Comparison of ENCODE assay signal across 20 cellular contexts in the genomic region with DNA sequence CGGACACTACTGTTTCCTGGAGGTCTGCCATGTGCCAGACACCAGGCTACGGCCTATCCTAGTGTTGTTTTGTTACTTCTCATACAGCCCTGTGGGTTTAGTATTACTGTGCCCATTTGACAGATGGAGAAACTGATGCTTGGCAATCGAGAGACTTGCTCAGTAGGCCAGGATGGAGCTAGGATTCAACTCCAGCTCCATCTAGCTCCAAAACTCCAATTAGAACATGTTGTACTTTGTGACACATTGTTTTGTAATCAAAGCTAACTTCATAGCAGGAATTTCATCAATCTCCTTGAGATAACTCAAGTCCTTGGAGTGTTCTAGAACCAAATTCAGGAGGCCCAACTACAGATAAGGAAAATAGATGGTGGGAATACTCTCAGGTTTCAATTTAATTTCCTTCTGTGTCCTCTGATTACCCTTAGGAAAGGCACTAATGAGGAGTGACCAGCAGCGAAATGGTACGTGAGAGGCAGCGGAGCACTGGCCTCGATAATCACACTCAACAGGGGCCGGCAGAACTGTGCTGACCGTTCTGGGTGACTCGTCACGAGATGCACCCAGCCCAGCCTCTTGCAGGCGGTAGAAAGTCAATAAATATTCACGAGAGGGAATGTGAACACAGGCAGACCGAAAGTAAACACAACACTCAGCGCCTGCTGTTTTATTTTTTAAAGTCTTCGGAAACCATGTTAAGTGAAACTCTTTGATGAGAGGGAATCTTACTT.
DNase-seq lines count a peak whose midpoint lies in the region; ATAC-seq, FAIRE-seq and TF ChIP-seq lines count a peak whose summit lies in the region.
"Had no signal": no experiment of that assay in that cellular context is flagged by ENCODE, and none has a peak within 500 bp of the region (broad histone marks: within the 10 kb centered on the region; RNA-seq: fewer than 3 reads in every experiment).

No MANE protein-coding gene starts in this region.

- TF ChIP-seq CTCF in body of pancreas (IDR thresholded peaks at IDR 0.05) (no peak), HepG2 (CRISPR knock-in tag; IDR thresholded peaks at IDR 0.05) (no peak), transverse colon (IDR thresholded peaks at IDR 0.05) (no peak)

- peaks cover 26% of the 10 kb centered on the region for H3K4me1 ChIP-seq in body of pancreas
- 0 out of 2 replicates have a peak, but pooled peaks cover 7% of the 10 kb centered on the region for H3K4me1 ChIP-seq in HepG2 (ENCODE audit: insufficient read depth, low read length)
- peaks cover 0 to 13% (median 2%) of the 10 kb centered on the region in 4 donors for H3K4me1 ChIP-seq in transverse colon

- H2AFZ ChIP-seq in HepG2 (ENCODE audit: low read length) = no peak overlapping the region

- no peaks in the 10 kb centered on the region for H3K36me3 ChIP-seq in body of pancreas (replicated peaks in 1 of 2; ENCODE audit: insufficient read depth in 1 of 2, low read depth in 2 of 2)
- H3K36me3 ChIP-seq in HepG2 (replicated peaks in 1 of 2; ENCODE audit: control insufficient read depth in 1 of 2, insufficient read depth in 2 of 2, low read length in 2 of 2) = no peaks in the 10 kb centered on the region
- no peaks in the 10 kb centered on the region for H3K36me3 ChIP-seq in transverse colon

- peak overlapping the region; percentile 41; the same call in 1 of the 2 replicates for H3K4me2 ChIP-seq in HepG2 (ENCODE audit: low read depth, low read length)

- no peaks in the 10 kb centered on the region for H4K20me1 ChIP-seq in HepG2 (ENCODE audit: insufficient read depth, low read length)

- H3K4me3 ChIP-seq in body of pancreas = no peak overlapping the region
- no peak overlapping the region for H3K4me3 ChIP-seq in HepG2 (replicated peaks in 1 of 3; ENCODE audit: insufficient read depth in 1 of 3, low read depth in 2 of 3, low read length in 3 of 3)
- H3K4me3 ChIP-seq in transverse colon = peak overlapping the region in 2 of 4 donors; percentile 4 to 10

- in situ Hi-C loops in HepG2 (cut with HindIII; ENCODE audit: extremely low pct_ligation_motif_present, low pct_unique_long_range_greater_than_20kb) = no loop called here
- in situ Hi-C loops in transverse colon (cut with MboI; ENCODE audit: low pct_ligation_motif_present in 1 of 4, low pct_unique_long_range_greater_than_20kb in 1 of 4, low sequenced_read_pairs in 3 of 4) = no loop called here

- ATAC-seq in body of pancreas (peak; percentile 89), HepG2 (peak; percentile 69), HG03460 (IDR thresholded peaks at IDR 0.05; ENCODE audit: unreplicated experiment) (no peak), HG03457 (IDR thresholded peaks at IDR 0.05; ENCODE audit: unreplicated experiment) (no peak)
- ATAC-seq: naive thymus-derived CD4-positive, alpha-beta T cell; T-helper 17 cell had no signal

- BruUV-seq in HepG2 (replicated peaks; lab: Mats Ljungman, UMichigan) = no TSS peak

- H3K27me3 ChIP-seq in body of pancreas = no peaks in the 10 kb centered on the region
- H3K27me3 ChIP-seq in HepG2 (ENCODE audit: control insufficient read depth in 1 of 2, insufficient read depth in 2 of 2, low read length in 2 of 2) = no peaks in the 10 kb centered on the region; a peak in 1 of 5 replicates
- H3K27me3 ChIP-seq in transverse colon = no peaks in the 10 kb centered on the region

- intact Hi-C loops in body of pancreas (cut with DNase I) = no loop called here
- intact Hi-C loops in HepG2 (cut with micrococcal nuclease; ENCODE audit: unreplicated experiment) = no loop called here
- intact Hi-C loops in transverse colon (cut with DNase I; ENCODE audit: low total_unique reads) = no loop called here

- POLR2A ChIA-PET in HepG2 (lab: Yijun Ruan, JAX) = no interaction called here

- H3K9ac ChIP-seq in HepG2 (ENCODE audit: insufficient read depth, low read depth, low read length) = no peak overlapping the region

- TF ChIP-seq RAD21 in HepG2 (CRISPR knock-in tag; IDR thresholded peaks at IDR 0.05) = no peak

- no peak for FAIRE-seq in HepG2 (lab: Jason Lieb, UNC)
- FAIRE-seq: GM18507 had no signal

- 42 to 54% methylated on average over 15 to 16 of the region's 16 CpGs for whole genome bisulfite sequencing in body of pancreas, 2 donors
- 13% methylated on average over 16 of the region's 16 CpGs for WGBS in HepG2 (ENCODE audit: low lambda C conversion rate)
- WGBS in transverse colon (ENCODE audit: low coverage in 1 of 2), 2 donors = 48 to 86% methylated on average over 2 to 16 of the region's 16 CpGs

- CTCF ChIA-PET in HepG2 (lab: Yijun Ruan, JAX; ENCODE audit: low intra/inter-chr PET ratio, low total read pairs) = no interaction called here

- TF ChIP-seq POLR2A in body of pancreas (IDR thresholded peaks at IDR 0.05) = peak in 1 of 3 donors; percentile 21
- TF ChIP-seq POLR2A in HepG2 (IDR thresholded peaks at IDR 0.05; ENCODE audit: insufficient read depth in 1 of 2, low read depth in 2 of 2, low read length in 2 of 2) = no peak
- no peak for TF ChIP-seq POLR2A in transverse colon (IDR thresholded peaks at IDR 0.05)

- no peak for TF ChIP-seq EP300 in HepG2 (IDR thresholded peaks at IDR 0.05; ENCODE audit: low read depth in 2 of 2, low read length in 2 of 2)
- no peak for TF ChIP-seq EP300 in HepG2 (CRISPR knock-in tag; IDR thresholded peaks at IDR 0.05; ENCODE audit: borderline replicate concordance)
- TF ChIP-seq EP300 in transverse colon (IDR thresholded peaks at IDR 0.05; ENCODE audit: low read depth) = no peak

- DNase-seq in NCI-H2029 (lab: John Stamatoyannopoulos, UW) = peak; percentile 33
- DNase-seq in NCI-H2029 treated with DMSO at 0.1 percent for 48 hours (lab: John Stamatoyannopoulos, UW) = no peak
- peak; percentile 59 to 77 (median 70) for DNase-seq in body of pancreas
- DNase-seq in HepG2 (ENCODE audit: low spot score) = no peak
- peak; percentile 28 for DNase-seq in transverse colon
- DNase-seq in islet precursor cell = no peak
- DNase-seq: activated CD4-positive, alpha-beta T cell treated with anti-CD3 and anti-CD28 coated beads for 1 hour; activated CD8-positive, alpha-beta memory T cell treated with anti-CD3 and anti-CD28 coated beads, Interleukin-2, amount 50 U/mL, for 4 hours; activated naive CD4-positive, alpha-beta T cell treated with anti-CD3 and anti-CD28 coated beads for 36 hours; CD8-positive, alpha-beta memory T cell; immature natural killer cell; naive thymus-derived CD4-positive, alpha-beta T cell; NCI-H1105 treated with DMSO at 0.1 percent for 48 hours; NCI-H82; stimulated activated CD4-positive, alpha-beta T cell treated with anti-CD3 and anti-CD28 coated beads, Interleukin-4, amount 100 ng/mL, for 1 hour; T-helper 17 cell had no signal

- no peaks in the 10 kb centered on the region for H3K79me2 ChIP-seq in HepG2 (ENCODE audit: insufficient read depth, low read length)

- peak overlapping the region; percentile 58 to 81 (median 70) for H3K27ac ChIP-seq in body of pancreas
- H3K27ac ChIP-seq in HepG2 (ENCODE audit: extremely low read length, insufficient read depth, low read length) = no peak overlapping the region
- no peak overlapping the region for H3K27ac ChIP-seq in transverse colon
- H3K27ac ChIP-seq: RWPE1 had no signal

- no peaks in the 10 kb centered on the region for H3K9me3 ChIP-seq in body of pancreas
- no peaks in the 10 kb centered on the region for H3K9me3 ChIP-seq in HepG2 (ENCODE audit: low read length)
- no peaks in the 10 kb centered on the region for H3K9me3 ChIP-seq in transverse colon

TF ChIP-seq in HepG2, 621 proteins besides CTCF, POLR2A, EP300 and RAD21:
- peak; percentile 86 for TF ChIP-seq ZNF629 (CRISPR knock-in tag; conservative IDR thresholded peaks at IDR 0.05)
- TF ChIP-seq ZBTB21 (CRISPR knock-in tag; IDR thresholded peaks at IDR 0.05) = no peak
- TF ChIP-seq ZNF75D (CRISPR knock-in tag; IDR thresholded peaks at IDR 0.05; ENCODE audit: borderline replicate concordance) = 0 out of 2 replicates have a peak, but pooled peaks have one; percentile 18
- TF ChIP-seq NFE2L1 (CRISPR knock-in tag; IDR thresholded peaks at IDR 0.05; ENCODE audit: borderline replicate concordance) = no peak
- TF ChIP-seq BHLHE40 (IDR thresholded peaks at IDR 0.05; ENCODE audit: low read length) = peak; percentile 72
- TF ChIP-seq, protein P1, sequence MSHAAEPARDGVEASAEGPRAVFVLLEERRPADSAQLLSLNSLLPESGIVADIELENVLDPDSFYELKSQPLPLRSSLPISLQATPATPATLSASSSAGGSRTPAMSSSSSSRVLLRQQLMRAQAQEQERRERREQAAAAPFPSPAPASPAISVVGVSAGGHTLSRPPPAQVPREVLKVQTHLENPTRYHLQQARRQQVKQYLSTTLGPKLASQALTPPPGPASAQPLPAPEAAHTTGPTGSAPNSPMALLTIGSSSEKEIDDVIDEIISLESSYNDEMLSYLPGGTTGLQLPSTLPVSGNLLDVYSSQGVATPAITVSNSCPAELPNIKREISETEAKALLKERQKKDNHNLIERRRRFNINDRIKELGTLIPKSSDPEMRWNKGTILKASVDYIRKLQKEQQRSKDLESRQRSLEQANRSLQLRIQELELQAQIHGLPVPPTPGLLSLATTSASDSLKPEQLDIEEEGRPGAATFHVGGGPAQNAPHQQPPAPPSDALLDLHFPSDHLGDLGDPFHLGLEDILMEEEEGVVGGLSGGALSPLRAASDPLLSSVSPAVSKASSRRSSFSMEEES (CRISPR knock-in tag; IDR thresholded peaks at IDR 0.05) = 0 out of 2 replicates have a peak, but pooled peaks have one; percentile 34
TF ChIP-seq in HepG2: peak in this region for 4.

Comparison
In these comparisons a context has a peak if more than half of its experiments do, and no peak if none do; other contexts are left out.
1. DNase-seq: peak in NCI-H2029 (single experiment), body of pancreas (4 of 4) and transverse colon (single experiment); none in NCI-H2029 treated with DMSO at 0.1 percent for 48 hours (single experiment), HepG2 (single experiment) and islet precursor cell (single experiment).
2. ATAC-seq: peak in body of pancreas (single experiment) and HepG2 (single experiment); none in HG03460 (single experiment) and HG03457 (single experiment).
3. H3K27ac ChIP-seq: peak in body of pancreas (4 of 4); none in HepG2 (single experiment) and transverse colon (0 of 4).